8 cellular contexts compared by ENCODE assay signal in genomic region chr12:4107436-4107878, GRCh38.
DNase-seq lines count a peak whose midpoint lies in the region; ATAC-seq, FAIRE-seq and TF ChIP-seq lines count a peak whose summit lies in the region.

No MANE protein-coding gene starts in this region.

- peak; percentile 47 to 77 (median 64) for TF ChIP-seq CTCF in esophagus squamous epithelium (IDR thresholded peaks at IDR 0.05)
- TF ChIP-seq CTCF in pancreas (IDR thresholded peaks at IDR 0.05) = peak in 3 of 4 donors; percentile 11 to 20 (median 17)

- peaks cover 0 to 48% (median 0%) of the 10 kb centered on the region in 4 donors for H3K27me3 ChIP-seq in esophagus squamous epithelium
- no peaks in the 10 kb centered on the region for H3K27me3 ChIP-seq in pancreas

- FAIRE-seq in pancreas (lab: Jason Lieb, UNC) = peak; percentile 59

- ATAC-seq in HG02970 (IDR thresholded peaks at IDR 0.05; ENCODE audit: low FRiP score, unreplicated experiment) = peak; percentile 61
- ATAC-seq in pancreas = peak in 3 of 4 donors; percentile 68 to 85 (median 84)

- DNase-seq in ACHN = peak; percentile 82
- peak; percentile 67 for DNase-seq in NCI-H82 treated with DMSO at 0.1 percent for 48 hours (lab: John Stamatoyannopoulos, UW; ENCODE audit: unreplicated experiment)
- DNase-seq in activated CD8-positive, alpha-beta memory T cell treated with anti-CD3 and anti-CD28 coated beads, Interleukin-2, amount 50 U/mL, for 1 hour (ENCODE audit: extremely low read depth) = peak; percentile 32
- no peak for DNase-seq in esophagus squamous epithelium (lab: John Stamatoyannopoulos, UW)
- DNase-seq in pancreas = peak in 1 of 6 donors; percentile 31
- no peak for DNase-seq in SHP77 treated with DMSO at 0.1 percent for 48 hours (lab: John Stamatoyannopoulos, UW)

- intact Hi-C loops in esophagus squamous epithelium (cut with DNase I) (no loop called here), pancreas (cut with DNase I) (no loop called here)

- TF ChIP-seq POLR2A in GM18526 (IDR thresholded peaks at IDR 0.05; ENCODE audit: extremely low read depth, insufficient read length) (peak; percentile 31), esophagus squamous epithelium (IDR thresholded peaks at IDR 0.05) (no peak)

- H3K27ac ChIP-seq in esophagus squamous epithelium = no peak overlapping the region
- H3K27ac ChIP-seq in pancreas = no peak overlapping the region

- 3 to 23% methylated on average over 6 of the region's 6 CpGs for whole genome bisulfite sequencing in esophagus squamous epithelium, 2 donors
- 63 to 68% methylated on average over 6 of the region's 6 CpGs for WGBS in pancreas, 2 donors

- in situ Hi-C loops in ACHN (cut with HindIII; ENCODE audit: low pct_ligation_motif_present, low pct_unique_long_range_greater_than_20kb, low sequenced_read_pairs) = no loop called here

- H3K4me3 ChIP-seq in esophagus squamous epithelium (no peak overlapping the region), pancreas (no peak overlapping the region)

- H3K36me3 ChIP-seq in esophagus squamous epithelium (no peaks in the 10 kb centered on the region), pancreas (no peaks in the 10 kb centered on the region)

- H3K9me3 ChIP-seq in esophagus squamous epithelium (no peaks in the 10 kb centered on the region), pancreas (no peaks in the 10 kb centered on the region)

- H3K4me1 ChIP-seq in esophagus squamous epithelium (no peaks in the 10 kb centered on the region), pancreas (no peaks in the 10 kb centered on the region)

Comparison
In these comparisons a context has a peak if more than half of its experiments do, and no peak if none do; other contexts are left out.
1. DNase-seq: peak in ACHN (single experiment), NCI-H82 treated with DMSO at 0.1 percent for 48 hours (single experiment) and activated CD8-positive, alpha-beta memory T cell treated with anti-CD3 and anti-CD28 coated beads, Interleukin-2, amount 50 U/mL, for 1 hour (single experiment); none in esophagus squamous epithelium (single experiment) and SHP77 treated with DMSO at 0.1 percent for 48 hours (single experiment).